Comparison of ENCODE assay signal across 22 cellular contexts in genomic region chr12:12185424-12185823, GRCh38.
DNase-seq lines count a peak whose midpoint lies in the region; ATAC-seq and TF ChIP-seq lines count a peak whose summit lies in the region.
"Had no signal": no experiment of that assay in that cellular context is flagged by ENCODE, and none has a peak within 500 bp of the region (broad histone marks: within the 10 kb centered on the region; RNA-seq: fewer than 3 reads in every experiment).

No MANE protein-coding gene starts in this region.

- peaks cover 13% of the 10 kb centered on the region; the same call in 1 of the 2 replicates for H4K20me1 ChIP-seq in IMR-90 (ENCODE audit: insufficient read depth, low read length)

- H2BK5ac ChIP-seq in IMR-90 (ENCODE audit: low read depth, low read length, poor library complexity, severe bottlenecking): no peak overlapping the region

- H3K4me1 Mint-ChIP-seq in brain (peaks cover 85% of the 10 kb centered on the region), CD14-positive monocyte (no peaks in the 10 kb centered on the region)

- H3K4me3 Mint-ChIP-seq in brain (no peak overlapping the region), CD14-positive monocyte (no peak overlapping the region)
- H3K4me3 Mint-ChIP-seq: CD4-positive, alpha-beta T cell had no signal

- no peak overlapping the region for H3K23ac ChIP-seq in IMR-90 (ENCODE audit: low read depth, low read length)

- 0 out of 2 replicates have a peak, but pooled peaks have one; percentile 25 for ATAC-seq in IMR-90 (ENCODE audit: low read depth)
- ATAC-seq in GM21529 (IDR thresholded peaks at IDR 0.05; ENCODE audit: unreplicated experiment): no peak
- ATAC-seq in GM18909 (IDR thresholded peaks at IDR 0.05; ENCODE audit: poor library complexity, unreplicated experiment): no peak

- no peak overlapping the region for H3K9ac ChIP-seq in IMR-90 (ENCODE audit: low read depth, low read length)
- H3K9ac ChIP-seq: GM23248 had no signal

- no peak overlapping the region for H3K18ac ChIP-seq in IMR-90 (ENCODE audit: low read depth, low read length)

- WGBS in IMR-90 (ENCODE audit: extremely low coverage in 2 of 2, insufficient read length in 1 of 2), 2 experiments: 100% methylated on average over 1 of the region's 3 CpGs; no CpG with 5 or more reads in 1 of the 2 experiments

- H2BK15ac ChIP-seq in IMR-90 (ENCODE audit: low read depth, low read length): no peak overlapping the region

- peaks cover 24 to 31% of the 10 kb centered on the region in 2 experiments for H3K79me1 ChIP-seq in IMR-90 (ENCODE audit: low read depth in 1 of 2, low read length in 2 of 2)

- no peak overlapping the region for H3K14ac ChIP-seq in IMR-90 (replicated peaks; ENCODE audit: low read depth, low read length)

- POLR2A ChIA-PET in IMR-90 (lab: Charles Lee; ENCODE audit: unreplicated experiment): no interaction called here

- H4K91ac ChIP-seq in IMR-90 (ENCODE audit: insufficient read depth, low read depth, low read length): no peak overlapping the region

- H3K36me3 ChIP-seq in IMR-90 (ENCODE audit: control insufficient read depth, insufficient read depth, low read length): peaks cover 8% of the 10 kb centered on the region
- H3K36me3 ChIP-seq: Peyer's patch had no signal

- TF ChIP-seq POLR2A in IMR-90 (IDR thresholded peaks at IDR 0.05; ENCODE audit: low read depth, low read length): no peak

- in situ Hi-C loops in IMR-90 (cut with MboI; ENCODE audit: low sequenced_read_pairs): no loop called here

- peaks cover 9% of the 10 kb centered on the region; the same call in 1 of the 2 replicates for H3K4me1 ChIP-seq in IMR-90 (ENCODE audit: control insufficient read depth, insufficient read depth, low read length)
- H3K4me1 ChIP-seq: Peyer's patch, SJCRH30 had no signal

- no peak overlapping the region for H3K27ac ChIP-seq in IMR-90 (ENCODE audit: insufficient read depth, low read length)
- H3K27ac ChIP-seq: GM23248, Peyer's patch, SJCRH30 had no signal

- no peak for TF ChIP-seq RAD21 in IMR-90 (IDR thresholded peaks at IDR 0.05; ENCODE audit: low read length)

- peaks cover 4% of the 10 kb centered on the region; the same call in 1 of the 2 replicates for H3K9me1 ChIP-seq in IMR-90 (ENCODE audit: insufficient read depth, low read length)

- H3K4me3 ChIP-seq in IMR-90 (ENCODE audit: insufficient read depth, low read depth, low read length) (no peak overlapping the region), fibroblast of the aortic adventitia (ENCODE audit: low read depth, low read length) (no peak overlapping the region)
- H3K4me3 ChIP-seq: GM23248, HAP-1, MG63, Peyer's patch, SJCRH30 had no signal

- H3K4me2 ChIP-seq in IMR-90 (ENCODE audit: low read depth, low read length): no peak overlapping the region

- dilution Hi-C loops in IMR-90 (cut with HindIII; ENCODE audit: low sequenced_read_pairs, unreplicated experiment): no loop called here

- intact Hi-C loops in IMR-90 (cut with micrococcal nuclease): no loop called here
- intact Hi-C loops in CD14-positive monocyte (cut with micrococcal nuclease): no loop called here

- no peak overlapping the region for H2BK120ac ChIP-seq in IMR-90 (ENCODE audit: low read depth, low read length)

- CTCF ChIA-PET in IMR-90 (lab: Yijun Ruan, JAX): interaction anchor here (0.6 to 0.7 kb wide), 2 partner anchors 10 to 65 kb away, joined by 3 read pairs; no protein-coding TSS in a partner anchor

- no peak overlapping the region for H2AK9ac ChIP-seq in IMR-90 (replicated peaks; ENCODE audit: low read depth, low read length, poor library complexity)

- no peaks in the 10 kb centered on the region for H3K9me3 Mint-ChIP-seq in brain
- H3K9me3 Mint-ChIP-seq in CD14-positive monocyte: peaks cover 0 to 2% (median 0%) of the 10 kb centered on the region in 7 donors
- H3K9me3 Mint-ChIP-seq: CD4-positive, alpha-beta T cell had no signal

- H2AK5ac ChIP-seq in IMR-90 (ENCODE audit: low read depth, low read length): no peak overlapping the region

- no peaks in the 10 kb centered on the region for H3K27me3 ChIP-seq in IMR-90 (ENCODE audit: control insufficient read depth, insufficient read depth, low read length)
- H3K27me3 ChIP-seq: MG63, Peyer's patch, SJCRH30 had no signal

- H2BK20ac ChIP-seq in IMR-90 (ENCODE audit: low read depth, low read length): no peak overlapping the region

- BruUV-seq in IMR-90 (replicated peaks; lab: Mats Ljungman, UMichigan): no TSS peak

- H3K27ac Mint-ChIP-seq in brain: peak overlapping the region in 3 of 5 experiments; percentile 6 to 51 (median 15)
- H3K27ac Mint-ChIP-seq in CD14-positive monocyte: no peak overlapping the region
- H3K27ac Mint-ChIP-seq: CD4-positive, alpha-beta T cell had no signal

- H4K5ac ChIP-seq in IMR-90 (ENCODE audit: low read depth, low read length): no peak overlapping the region

- no peaks in the 10 kb centered on the region for H3K9me3 ChIP-seq in IMR-90 (ENCODE audit: control insufficient read depth, insufficient read depth, low read length)
- H3K9me3 ChIP-seq: HAP-1, MG63, Peyer's patch, SJCRH30 had no signal

- H3K27me3 Mint-ChIP-seq in brain: no peaks in the 10 kb centered on the region
- H3K27me3 Mint-ChIP-seq in CD14-positive monocyte (ENCODE audit: low read depth in 3 of 3): peaks cover 0 to 11% (median 2%) of the 10 kb centered on the region in 3 donors
- H3K27me3 Mint-ChIP-seq: CD4-positive, alpha-beta T cell had no signal

- no peak overlapping the region for H2AFZ ChIP-seq in IMR-90 (replicated peaks; ENCODE audit: low read length, poor library complexity)
- H2AFZ ChIP-seq: GM23248 had no signal

- no peak overlapping the region for H3K4ac ChIP-seq in IMR-90 (ENCODE audit: low read depth, low read length)

- H4K8ac ChIP-seq in IMR-90 (ENCODE audit: low read depth in 2 of 2, low read length in 2 of 2): no peak overlapping the region

- TF ChIP-seq CTCF in IMR-90 (conservative IDR thresholded peaks at IDR 0.05; ENCODE audit: low read depth, low read length) (no peak), brain (conservative IDR thresholded peaks at IDR 0.05) (no peak), fibroblast of the aortic adventitia (IDR thresholded peaks at IDR 0.05; ENCODE audit: insufficient read depth, low read length) (no peak), CD14-positive monocyte (IDR thresholded peaks at IDR 0.05) (no peak)

- peaks cover 61% of the 10 kb centered on the region for H3K36me3 Mint-ChIP-seq in brain
- no peaks in the 10 kb centered on the region for H3K36me3 Mint-ChIP-seq in CD14-positive monocyte

- H3K56ac ChIP-seq in IMR-90 (ENCODE audit: extremely low read depth, insufficient read depth, low read length): no peak overlapping the region

- DNase-seq in IMR-90 (peak; percentile 20), fibroblast of the aortic adventitia (ENCODE audit: low read depth) (peak; percentile 41), renal cortical epithelial cell (ENCODE audit: low read depth) (peak; percentile 23), NCI-H1105 (lab: John Stamatoyannopoulos, UW) (no peak), CD14-positive monocyte (ENCODE audit: low spot score) (no peak)
- DNase-seq: CD4-positive, alpha-beta T cell; COR-L47; DMS79; GM23248; MG63; NCI-H1048; NCI-H1436; NCI-H1930; NCI-H2227 treated with DMSO at 0.1 percent for 48 hours; NCI-H510A treated with DMSO at 0.1 percent for 48 hours; NCI-H774; Peyer's patch; SJCRH30 had no signal

TF ChIP-seq in IMR-90, 13 proteins besides CTCF, POLR2A, EP300 and RAD21:
- no peak for TF ChIP-seq MAFK (IDR thresholded peaks at IDR 0.05; ENCODE audit: low read depth, low read length)
- TF ChIP-seq, protein P1, sequence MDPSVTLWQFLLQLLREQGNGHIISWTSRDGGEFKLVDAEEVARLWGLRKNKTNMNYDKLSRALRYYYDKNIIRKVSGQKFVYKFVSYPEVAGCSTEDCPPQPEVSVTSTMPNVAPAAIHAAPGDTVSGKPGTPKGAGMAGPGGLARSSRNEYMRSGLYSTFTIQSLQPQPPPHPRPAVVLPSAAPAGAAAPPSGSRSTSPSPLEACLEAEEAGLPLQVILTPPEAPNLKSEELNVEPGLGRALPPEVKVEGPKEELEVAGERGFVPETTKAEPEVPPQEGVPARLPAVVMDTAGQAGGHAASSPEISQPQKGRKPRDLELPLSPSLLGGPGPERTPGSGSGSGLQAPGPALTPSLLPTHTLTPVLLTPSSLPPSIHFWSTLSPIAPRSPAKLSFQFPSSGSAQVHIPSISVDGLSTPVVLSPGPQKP (IDR thresholded peaks at IDR 0.05; ENCODE audit: borderline replicate concordance, low read depth, low read length): no peak
- TF ChIP-seq SMC3 (IDR thresholded peaks at IDR 0.05; ENCODE audit: low read depth, low read length): no peak
- no peak for TF ChIP-seq NFE2L2 (IDR thresholded peaks at IDR 0.05; ENCODE audit: low read depth, low read length)
- TF ChIP-seq MXI1 (IDR thresholded peaks at IDR 0.05; ENCODE audit: borderline replicate concordance, low read depth, low read length): no peak
- TF ChIP-seq FOS (IDR thresholded peaks at IDR 0.05; ENCODE audit: low read depth, low read length): no peak
- TF ChIP-seq RFX5 (IDR thresholded peaks at IDR 0.05; ENCODE audit: low read depth, low read length): no peak
- no peak for TF ChIP-seq USF2 (IDR thresholded peaks at IDR 0.05; ENCODE audit: low read depth, low read length)
- TF ChIP-seq BHLHE40 (IDR thresholded peaks at IDR 0.05; ENCODE audit: low read depth, low read length): no peak
TF ChIP-seq in IMR-90: peak in this region for 0.

Comparison
In these comparisons a context has a peak if more than half of its experiments do, and no peak if none do; other contexts are left out.
1. DNase-seq: peak in IMR-90 (single experiment), fibroblast of the aortic adventitia (single experiment) and renal cortical epithelial cell (single experiment); none in NCI-H1105 (single experiment) and CD14-positive monocyte (single experiment).
2. H3K27ac Mint-ChIP-seq: peak in brain (3 of 5); none in CD14-positive monocyte (0 of 7).